36 cellular contexts compared by ENCODE assay signal in genomic region chr7:149329265-149329664, GRCh38.
"Had no signal": no experiment of that assay in that cellular context is flagged by ENCODE, and none has a peak within 500 bp of the region (broad histone marks: within the 10 kb centered on the region; RNA-seq: fewer than 3 reads in every experiment).

No MANE protein-coding gene starts in this region.

- H3K4me3 ChIP-seq: ascending aorta, cardiac muscle cell had no signal

- H3K4me1 Mint-ChIP-seq: activated B cell treated with CpG ODN at 0.5 μM for 24 hours; activated CD4-positive, alpha-beta memory T cell treated with anti-CD3 and anti-CD28 coated beads, Interleukin-2, amount 10 ng/mL, durations not matched to agents 7 days and 5 days; activated CD4-positive, alpha-beta T cell treated with anti-CD3 and anti-CD28 coated beads, Interleukin-2, amount 10 ng/mL, durations not matched to agents 24 days and 14 days; activated naive CD4-positive, alpha-beta T cell treated with anti-CD3 and anti-CD28 coated beads, Interleukin-2, amount 10 ng/mL, durations not matched to agents 7 days and 5 days; activated naive CD8-positive, alpha-beta T cell treated with anti-CD3 and anti-CD28 coated beads, Interleukin-2, amount 10 ng/mL, durations not matched to agents 7 days and 5 days; activated naive CD8-positive, alpha-beta T cell treated with anti-CD3 and anti-CD28 coated beads, Interleukin-2, amount 50 U/mL, for 24 hours; brain; central memory CD8-positive, alpha-beta T cell had no signal

- ATAC-seq: activated CD8-positive, alpha-beta memory T cell treated with anti-CD3 and anti-CD28 coated beads, Interleukin-2, amount 10 ng/mL, durations not matched to agents 7 days and 5 days; activated CD8-positive, alpha-beta T cell treated with anti-CD3 and anti-CD28 coated beads, Interleukin-2, amount 10 ng/mL, durations not matched to agents 7 days and 5 days; activated naive CD8-positive, alpha-beta T cell treated with anti-CD3 and anti-CD28 coated beads, Interleukin-2, amount 50 U/mL, for 24 hours had no signal

- H3K27ac ChIP-seq: ascending aorta, cardiac muscle cell, VCaP had no signal

- H3K36me3 Mint-ChIP-seq: activated naive CD4-positive, alpha-beta T cell treated with anti-CD3 and anti-CD28 coated beads, Interleukin-2, amount 10 ng/mL, durations not matched to agents 7 days and 5 days; activated naive CD4-positive, alpha-beta T cell treated with anti-CD3 and anti-CD28 coated beads, Interleukin-2, amount 50 U/mL, for 24 hours; activated naive CD8-positive, alpha-beta T cell treated with anti-CD3 and anti-CD28 coated beads, Interleukin-2, amount 10 ng/mL, durations not matched to agents 7 days and 5 days; brain had no signal

- H3K4me1 ChIP-seq: ascending aorta had no signal

- H3K36me3 ChIP-seq: ascending aorta, cardiac muscle cell had no signal

- H3K4me3 Mint-ChIP-seq: activated B cell treated with CpG ODN at 0.5 μM for 24 hours; activated CD4-positive, alpha-beta memory T cell treated with anti-CD3 and anti-CD28 coated beads, Interleukin-2, amount 10 ng/mL, durations not matched to agents 7 days and 5 days; activated CD4-positive, alpha-beta T cell treated with anti-CD3 and anti-CD28 coated beads, Interleukin-2, amount 10 ng/mL, durations not matched to agents 24 days and 14 days; activated CD8-positive, alpha-beta memory T cell treated with anti-CD3 and anti-CD28 coated beads, Interleukin-2, amount 10 ng/mL, durations not matched to agents 7 days and 5 days; activated CD8-positive, alpha-beta T cell treated with anti-CD3 and anti-CD28 coated beads, Interleukin-2, amount 10 ng/mL, durations not matched to agents 7 days and 5 days; activated naive CD4-positive, alpha-beta T cell treated with anti-CD3 and anti-CD28 coated beads, Interleukin-2, amount 10 ng/mL, durations not matched to agents 7 days and 5 days; activated naive CD4-positive, alpha-beta T cell treated with anti-CD3 and anti-CD28 coated beads, Interleukin-2, amount 50 U/mL, for 24 hours; activated naive CD8-positive, alpha-beta T cell; activated naive CD8-positive, alpha-beta T cell treated with anti-CD3 and anti-CD28 coated beads, Interleukin-2, amount 10 ng/mL, durations not matched to agents 7 days and 5 days; activated naive CD8-positive, alpha-beta T cell treated with anti-CD3 and anti-CD28 coated beads, Interleukin-2, amount 50 U/mL, for 24 hours; activated T-cell treated with anti-CD3 and anti-CD28 coated beads, Interleukin-2, amount 50 U/mL, for 24 hours; brain; central memory CD8-positive, alpha-beta T cell; T-helper 1 cell treated with Interleukin-12 subunit alpha and Interleukin-12 subunit beta and Interleukin-4 antibody, amounts not matched to agents 30 μg/mL and 1 μg/mL, for 36 hours; T-helper 2 cell treated with Interferon-gamma antibody and Interleukin-4, amounts not matched to agents 5 μg/mL and 100 μg/mL, for 36 hours had no signal

- H3K27ac Mint-ChIP-seq: activated B cell treated with CpG ODN at 0.5 μM for 24 hours; activated CD4-positive, alpha-beta memory T cell treated with anti-CD3 and anti-CD28 coated beads, Interleukin-2, amount 10 ng/mL, durations not matched to agents 7 days and 5 days; activated CD4-positive, alpha-beta T cell treated with anti-CD3 and anti-CD28 coated beads, Interleukin-2, amount 10 ng/mL, durations not matched to agents 24 days and 14 days; activated CD8-positive, alpha-beta memory T cell treated with anti-CD3 and anti-CD28 coated beads, Interleukin-2, amount 10 ng/mL, durations not matched to agents 7 days and 5 days; activated CD8-positive, alpha-beta T cell treated with anti-CD3 and anti-CD28 coated beads, Interleukin-2, amount 10 ng/mL, durations not matched to agents 7 days and 5 days; activated naive CD4-positive, alpha-beta T cell treated with anti-CD3 and anti-CD28 coated beads, Interleukin-2, amount 10 ng/mL, durations not matched to agents 7 days and 5 days; activated naive CD4-positive, alpha-beta T cell treated with anti-CD3 and anti-CD28 coated beads, Interleukin-2, amount 50 U/mL, for 24 hours; activated naive CD8-positive, alpha-beta T cell; activated naive CD8-positive, alpha-beta T cell treated with anti-CD3 and anti-CD28 coated beads, Interleukin-2, amount 10 ng/mL, durations not matched to agents 7 days and 5 days; activated naive CD8-positive, alpha-beta T cell treated with anti-CD3 and anti-CD28 coated beads, Interleukin-2, amount 50 U/mL, for 24 hours; activated T-cell treated with anti-CD3 and anti-CD28 coated beads, Interleukin-2, amount 50 U/mL, for 24 hours; activated T-helper 2 cell treated with anti-CD3 and anti-CD28 coated beads, Interferon-gamma antibody, Interleukin-2, Interleukin-4, amounts not matched to agents 10 μg/mL and 5 μg/mL and 100 μg/mL, durations not matched to agents 14 hours and 24 hours and 36 hours; brain; T-helper 1 cell treated with Interleukin-12 subunit alpha and Interleukin-12 subunit beta and Interleukin-4 antibody, amounts not matched to agents 30 μg/mL and 1 μg/mL, for 36 hours; T-helper 2 cell treated with Interferon-gamma antibody and Interleukin-4, amounts not matched to agents 5 μg/mL and 100 μg/mL, for 36 hours had no signal

- DNase-seq: activated B cell treated with CpG ODN at 0.5 μM for 24 hours; activated CD4-positive, alpha-beta memory T cell treated with anti-CD3 and anti-CD28 coated beads, Interleukin-2, amount 10 ng/mL, durations not matched to agents 7 days and 5 days; activated CD4-positive, alpha-beta T cell treated with anti-CD3 and anti-CD28 coated beads for 4 hours; activated CD4-positive, alpha-beta T cell treated with anti-CD3 and anti-CD28 coated beads, Interleukin-2, amount 10 ng/mL, durations not matched to agents 24 days and 14 days; activated CD4-positive, alpha-beta T cell treated with anti-CD3 and anti-CD28 coated beads, Interleukin-2, amount 50 U/mL, for 1 hour; activated CD4-positive, alpha-beta T cell treated with anti-CD3 and anti-CD28 coated beads, Interleukin-2, amount 50 U/mL, for 4 hours; activated CD4-positive, CD25-positive, alpha-beta regulatory T cell treated with anti-CD3 and anti-CD28 coated beads, Interleukin-2, amount 50 U/mL, for 72 hours; activated CD8-positive, alpha-beta memory T cell treated with anti-CD3 and anti-CD28 coated beads for 24 hours; activated CD8-positive, alpha-beta memory T cell treated with anti-CD3 and anti-CD28 coated beads, Interleukin-2, amount 10 ng/mL, durations not matched to agents 7 days and 5 days; activated CD8-positive, alpha-beta memory T cell treated with anti-CD3 and anti-CD28 coated beads, Interleukin-2, amount 50 U/mL, for 48 hours; activated CD8-positive, alpha-beta T cell treated with anti-CD3 and anti-CD28 coated beads, Interleukin-2, amount 10 ng/mL, durations not matched to agents 7 days and 5 days; activated effector memory CD4-positive, alpha-beta T cell treated with Interleukin-2 at 50 U/mL for 16 hours; activated gamma-delta T cell; activated naive CD4-positive, alpha-beta T cell treated with anti-CD3 and anti-CD28 coated beads, Interleukin-2, amount 10 ng/mL, durations not matched to agents 7 days and 5 days; activated naive CD4-positive, alpha-beta T cell treated with Interleukin-2 at 50 U/mL for 16 hours; activated naive CD8-positive, alpha-beta T cell treated with anti-CD3 and anti-CD28 coated beads, Interleukin-2, amount 10 ng/mL, durations not matched to agents 7 days and 5 days; activated naive CD8-positive, alpha-beta T cell treated with anti-CD3 and anti-CD28 coated beads, Interleukin-2, amount 50 U/mL, for 24 hours; activated T-cell treated with anti-CD3 and anti-CD28 coated beads, Interleukin-2, amount 50 U/mL, for 24 hours; activated T-cell treated with anti-CD3 and anti-CD28 coated beads, Interleukin-2, amount 50 U/mL, for 48 hours; amygdala; anterior cingulate cortex; caudate nucleus; cerebellar nuclear complex; T-helper 1 cell; T-helper 2 cell; T-helper 9 cell had no signal

- H3K9me3 Mint-ChIP-seq: activated naive CD4-positive, alpha-beta T cell treated with anti-CD3 and anti-CD28 coated beads, Interleukin-2, amount 50 U/mL, for 24 hours; central memory CD8-positive, alpha-beta T cell had no signal

- H3K9me3 ChIP-seq: ascending aorta had no signal

- H3K27me3 ChIP-seq: ascending aorta, cardiac muscle cell had no signal
